In the genomic region with DNA sequence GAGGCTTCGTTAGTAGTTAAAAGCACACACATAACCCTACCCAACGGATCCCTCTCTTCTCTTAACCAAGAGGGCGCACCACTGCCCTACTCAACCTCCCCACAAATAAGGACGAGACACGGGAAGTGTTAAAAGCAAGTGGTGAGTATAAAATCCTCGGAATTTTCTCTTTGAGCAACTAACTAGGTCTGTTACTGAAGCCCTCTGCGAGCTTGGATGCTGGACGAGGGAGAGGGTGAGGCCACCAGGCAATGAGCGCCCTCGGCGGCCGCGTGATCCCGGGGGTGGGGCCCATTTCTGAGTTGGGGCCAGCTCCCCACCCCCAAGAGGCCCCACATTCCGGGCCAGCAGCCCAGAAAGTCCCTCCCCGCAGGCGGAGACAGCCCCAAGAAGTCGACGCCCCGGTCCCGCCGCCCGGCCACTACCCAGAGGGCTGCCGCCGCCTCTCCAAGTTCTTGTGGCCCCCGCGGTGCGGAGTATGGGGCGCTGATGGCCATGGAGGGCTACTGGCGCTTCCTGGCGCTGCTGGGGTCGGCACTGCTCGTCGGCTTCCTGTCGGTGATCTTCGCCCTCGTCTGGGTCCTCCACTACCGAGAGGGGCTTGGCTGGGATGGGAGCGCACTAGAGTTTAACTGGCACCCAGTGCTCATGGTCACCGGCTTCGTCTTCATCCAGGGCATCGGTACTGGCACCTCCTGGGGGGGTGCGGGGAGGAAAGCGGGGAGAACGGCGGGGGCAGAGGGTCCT, we compare ENCODE assay signal across 7 cellular contexts. TPM values are rescaled to one million over a fixed set of nuclear protein-coding genes. Genes with fewer than 3 reads are reported as not detected.
A peak's percentile ranks its signal among the peaks of the same experiment; 100 is the strongest.
DNase-seq lines count a peak whose midpoint lies in the region; ATAC-seq, FAIRE-seq and TF ChIP-seq lines count a peak whose summit lies in the region.

CYBRD1 (plus strand) TSS at position 418 of the 747 bp plus-strand sequence; CDS start at position 490, 72 bp downstream.

- peak within 1 kb of the TSS; percentile 66 for H3K4me3 Mint-ChIP-seq in activated T-helper 17 cell treated with anti-CD3 and anti-CD28 coated beads, Interleukin-2, amount 50 U/mL, for 72 hours
- peak within 1 kb of the TSS; percentile 92 for H3K4me3 Mint-ChIP-seq in nephron progenitor cell

- TF ChIP-seq CTCF in GM10248 (IDR thresholded peaks at IDR 0.05; ENCODE audit: control extremely low read depth, extremely low read depth, low read depth, missing control alignments) = peak; percentile 11
- TF ChIP-seq CTCF in nephron progenitor cell (IDR thresholded peaks at IDR 0.05) = no peak

- H3K36me3 Mint-ChIP-seq in activated T-helper 17 cell treated with anti-CD3 and anti-CD28 coated beads, Interleukin-2, amount 50 U/mL, for 72 hours (ENCODE audit: low read depth) = no peaks in the 10 kb centered on the region
- no peaks in the 10 kb centered on the region for H3K36me3 Mint-ChIP-seq in nephron progenitor cell (ENCODE audit: low read depth)

- CTCF ChIA-PET in GM10248 (lab: Yijun Ruan, JAX) = interaction anchor here (0.9 to 2.9 kb wide), 7 partner anchors 9 to 580 kb away, joined by 3 to 20 read pairs (median 5); partner anchors contain the start of gene DLX2

- ATAC-seq in GM21723 (IDR thresholded peaks at IDR 0.05; ENCODE audit: unreplicated experiment) (peak; percentile 63), HG02981 (IDR thresholded peaks at IDR 0.05; ENCODE audit: unreplicated experiment) (no peak)
- ATAC-seq in activated T-helper 17 cell treated with anti-CD3 and anti-CD28 coated beads, Interleukin-2, amount 50 U/mL, for 72 hours (replicated peaks) = peak; percentile 40

- peaks cover 36% of the 10 kb centered on the region for H3K27me3 Mint-ChIP-seq in activated T-helper 17 cell treated with anti-CD3 and anti-CD28 coated beads, Interleukin-2, amount 50 U/mL, for 72 hours
- peaks cover 16% of the 10 kb centered on the region for H3K27me3 Mint-ChIP-seq in nephron progenitor cell (ENCODE audit: low read depth, poor library complexity)

- DNase-seq in GM10248 (ENCODE audit: extremely low spot score) = peak; percentile 84
- DNase-seq in LoVo (ENCODE audit: low spot score) = peak; percentile 30
- DNase-seq in frontal cortex (ENCODE audit: low spot score in 2 of 2) = peak; percentile 66 to 81
- DNase-seq in nephron progenitor cell = peak; percentile 53

- no peaks in the 10 kb centered on the region for H3K4me1 Mint-ChIP-seq in activated T-helper 17 cell treated with anti-CD3 and anti-CD28 coated beads, Interleukin-2, amount 50 U/mL, for 72 hours
- H3K4me1 Mint-ChIP-seq in nephron progenitor cell = peaks cover 46% of the 10 kb centered on the region

- FAIRE-seq in frontal cortex (lab: Jason Lieb, UNC) = no peak

- no peak within 1 kb of the TSS for H3K27ac Mint-ChIP-seq in activated T-helper 17 cell treated with anti-CD3 and anti-CD28 coated beads, Interleukin-2, amount 50 U/mL, for 72 hours
- H3K27ac Mint-ChIP-seq in nephron progenitor cell = peak within 1 kb of the TSS; percentile 59

- POLR2A ChIA-PET in GM10248 (lab: Yijun Ruan, JAX) = interaction anchor here (0.7 kb wide), 1 partner anchor 91 kb away, joined by 3 read pairs; no protein-coding TSS in a partner anchor

- H3K9me3 Mint-ChIP-seq in activated T-helper 17 cell treated with anti-CD3 and anti-CD28 coated beads, Interleukin-2, amount 50 U/mL, for 72 hours = no peaks in the 10 kb centered on the region
- peaks cover 3% of the 10 kb centered on the region for H3K9me3 Mint-ChIP-seq in nephron progenitor cell

RNA-seq across cellular contexts. Expression of gene CYBRD1, which starts in this region (rescaled TPM):
- under 1 TPM; 0.24 to 0.69 TPM for total RNA-seq in activated T-helper 17 cell treated with anti-CD3 and anti-CD28 coated beads, Interleukin-2, amount 50 U/mL, for 72 hours
- 10.2 TPM for total RNA-seq in frontal cortex

Comparison
In these comparisons a context has a peak if more than half of its experiments do, and no peak if none do; other contexts are left out.
1. Peak in ATAC-seq in activated T-helper 17 cell treated with anti-CD3 and anti-CD28 coated beads, Interleukin-2, amount 50 U/mL, for 72 hours; RNA of the gene not detected or under 1 TPM.
2. DNase-seq: peak in every context shown above with its lines; median percentile 84 in GM10248; 74 in frontal cortex; 53 in nephron progenitor cell; 30 in LoVo.